ENCODE assay signal across 1 cellular context in the genomic region with DNA sequence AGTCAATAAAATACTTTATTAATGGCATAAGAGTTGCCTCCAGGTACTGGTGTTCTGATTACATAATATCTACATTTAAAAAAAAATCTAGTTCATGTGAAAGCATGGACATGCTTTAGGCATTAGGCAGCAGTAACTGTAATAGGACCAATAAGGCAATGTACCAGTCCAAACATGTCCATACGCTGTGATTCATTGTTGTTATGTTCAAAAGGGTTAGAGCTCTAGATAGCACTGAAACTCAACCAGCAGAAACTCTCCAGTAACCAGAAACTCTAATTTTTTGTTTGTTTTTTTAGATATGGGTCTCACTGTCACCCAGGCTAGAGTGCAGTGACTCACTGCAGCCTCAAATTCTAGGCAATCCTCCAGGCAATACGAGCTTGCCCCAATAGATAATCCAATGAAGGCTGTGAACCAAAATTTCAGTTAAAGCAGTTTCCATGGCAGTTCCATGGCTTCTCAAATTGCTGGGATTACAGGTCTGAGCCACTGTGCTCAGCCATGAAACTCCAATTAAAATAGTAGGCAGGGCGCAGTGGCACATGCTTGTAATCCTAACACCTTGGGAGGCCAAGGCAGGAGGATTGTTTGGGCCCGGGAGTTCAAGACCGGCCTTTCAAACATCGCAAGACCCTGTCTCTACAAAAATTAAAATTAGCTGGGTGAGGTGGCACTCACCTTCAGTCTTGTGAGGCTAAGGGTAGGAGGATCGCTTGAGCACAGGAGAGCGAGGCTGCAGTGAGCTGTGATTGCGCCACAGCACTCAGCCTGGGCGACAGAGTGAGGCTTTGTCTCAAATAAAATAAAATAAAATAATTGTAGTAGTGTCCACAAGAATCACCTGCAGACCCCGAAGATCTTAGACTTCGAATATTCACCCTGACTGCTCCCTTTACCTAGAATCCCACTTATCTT.
TF ChIP-seq lines count a peak whose summit lies in the region.

No MANE protein-coding gene starts in this region.

TF ChIP-seq in GM23338, 12 proteins besides CTCF, POLR2A, EP300 and RAD21 (continued from another document):
- TF ChIP-seq JUNB (IDR thresholded peaks at IDR 0.05; ENCODE audit: unreplicated experiment) (no peak), POLR2AphosphoS5 (IDR thresholded peaks at IDR 0.05; ENCODE audit: low read depth) (no peak), EZH2 (IDR thresholded peaks at IDR 0.05; ENCODE audit: low read depth, unreplicated experiment) (no peak), STAT1 (IDR thresholded peaks at IDR 0.05; ENCODE audit: unreplicated experiment) (no peak), NANOG (IDR thresholded peaks at IDR 0.05; ENCODE audit: borderline replicate concordance) (no peak), CREB1 (CRISPR knock-in tag; IDR thresholded peaks at IDR 0.05; ENCODE audit: low read depth) (no peak), ZNF331 (CRISPR knock-in tag; IDR thresholded peaks at IDR 0.05; ENCODE audit: low read depth) (no peak), ZNF114 (CRISPR knock-in tag; IDR thresholded peaks at IDR 0.05) (no peak)
- TF ChIP-seq, protein P1, sequence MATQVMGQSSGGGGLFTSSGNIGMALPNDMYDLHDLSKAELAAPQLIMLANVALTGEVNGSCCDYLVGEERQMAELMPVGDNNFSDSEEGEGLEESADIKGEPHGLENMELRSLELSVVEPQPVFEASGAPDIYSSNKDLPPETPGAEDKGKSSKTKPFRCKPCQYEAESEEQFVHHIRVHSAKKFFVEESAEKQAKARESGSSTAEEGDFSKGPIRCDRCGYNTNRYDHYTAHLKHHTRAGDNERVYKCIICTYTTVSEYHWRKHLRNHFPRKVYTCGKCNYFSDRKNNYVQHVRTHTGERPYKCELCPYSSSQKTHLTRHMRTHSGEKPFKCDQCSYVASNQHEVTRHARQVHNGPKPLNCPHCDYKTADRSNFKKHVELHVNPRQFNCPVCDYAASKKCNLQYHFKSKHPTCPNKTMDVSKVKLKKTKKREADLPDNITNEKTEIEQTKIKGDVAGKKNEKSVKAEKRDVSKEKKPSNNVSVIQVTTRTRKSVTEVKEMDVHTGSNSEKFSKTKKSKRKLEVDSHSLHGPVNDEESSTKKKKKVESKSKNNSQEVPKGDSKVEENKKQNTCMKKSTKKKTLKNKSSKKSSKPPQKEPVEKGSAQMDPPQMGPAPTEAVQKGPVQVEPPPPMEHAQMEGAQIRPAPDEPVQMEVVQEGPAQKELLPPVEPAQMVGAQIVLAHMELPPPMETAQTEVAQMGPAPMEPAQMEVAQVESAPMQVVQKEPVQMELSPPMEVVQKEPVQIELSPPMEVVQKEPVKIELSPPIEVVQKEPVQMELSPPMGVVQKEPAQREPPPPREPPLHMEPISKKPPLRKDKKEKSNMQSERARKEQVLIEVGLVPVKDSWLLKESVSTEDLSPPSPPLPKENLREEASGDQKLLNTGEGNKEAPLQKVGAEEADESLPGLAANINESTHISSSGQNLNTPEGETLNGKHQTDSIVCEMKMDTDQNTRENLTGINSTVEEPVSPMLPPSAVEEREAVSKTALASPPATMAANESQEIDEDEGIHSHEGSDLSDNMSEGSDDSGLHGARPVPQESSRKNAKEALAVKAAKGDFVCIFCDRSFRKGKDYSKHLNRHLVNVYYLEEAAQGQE (IDR thresholded peaks at IDR 0.05; ENCODE audit: unreplicated experiment) = no peak
- TF ChIP-seq, protein P2, sequence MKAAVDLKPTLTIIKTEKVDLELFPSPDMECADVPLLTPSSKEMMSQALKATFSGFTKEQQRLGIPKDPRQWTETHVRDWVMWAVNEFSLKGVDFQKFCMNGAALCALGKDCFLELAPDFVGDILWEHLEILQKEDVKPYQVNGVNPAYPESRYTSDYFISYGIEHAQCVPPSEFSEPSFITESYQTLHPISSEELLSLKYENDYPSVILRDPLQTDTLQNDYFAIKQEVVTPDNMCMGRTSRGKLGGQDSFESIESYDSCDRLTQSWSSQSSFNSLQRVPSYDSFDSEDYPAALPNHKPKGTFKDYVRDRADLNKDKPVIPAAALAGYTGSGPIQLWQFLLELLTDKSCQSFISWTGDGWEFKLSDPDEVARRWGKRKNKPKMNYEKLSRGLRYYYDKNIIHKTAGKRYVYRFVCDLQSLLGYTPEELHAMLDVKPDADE (IDR thresholded peaks at IDR 0.05) = no peak
TF ChIP-seq in GM23338: peak in this region for 0.
